1 cellular context compared by ENCODE assay signal in genomic region chr19:873084-874019, GRCh38.
TF ChIP-seq lines count a peak whose summit lies in the region.

No MANE protein-coding gene starts in this region.

TF ChIP-seq in GM12878, 131 proteins besides CTCF, POLR2A, EP300 and RAD21:
- TF ChIP-seq E2F4 (IDR thresholded peaks at IDR 0.05; ENCODE audit: low read depth, low read length) (no peak), ZNF687 (IDR thresholded peaks at IDR 0.05) (no peak), ZNF207 (IDR thresholded peaks at IDR 0.05; ENCODE audit: borderline replicate concordance) (no peak), MEF2A (IDR thresholded peaks at IDR 0.05; ENCODE audit: insufficient read depth, low read depth, low read length) (no peak), CHD1 (IDR thresholded peaks at IDR 0.05; ENCODE audit: low read depth, low read length) (no peak), RCOR1 (conservative IDR thresholded peaks at IDR 0.05; ENCODE audit: low read depth, low read length) (no peak), NR2C2 (IDR thresholded peaks at IDR 0.05; ENCODE audit: borderline replicate concordance, control insufficient read depth, insufficient read length, low read depth) (no peak), IKZF2 (IDR thresholded peaks at IDR 0.05) (no peak), ZNF217 (IDR thresholded peaks at IDR 0.05) (no peak)
- TF ChIP-seq, protein P1, sequence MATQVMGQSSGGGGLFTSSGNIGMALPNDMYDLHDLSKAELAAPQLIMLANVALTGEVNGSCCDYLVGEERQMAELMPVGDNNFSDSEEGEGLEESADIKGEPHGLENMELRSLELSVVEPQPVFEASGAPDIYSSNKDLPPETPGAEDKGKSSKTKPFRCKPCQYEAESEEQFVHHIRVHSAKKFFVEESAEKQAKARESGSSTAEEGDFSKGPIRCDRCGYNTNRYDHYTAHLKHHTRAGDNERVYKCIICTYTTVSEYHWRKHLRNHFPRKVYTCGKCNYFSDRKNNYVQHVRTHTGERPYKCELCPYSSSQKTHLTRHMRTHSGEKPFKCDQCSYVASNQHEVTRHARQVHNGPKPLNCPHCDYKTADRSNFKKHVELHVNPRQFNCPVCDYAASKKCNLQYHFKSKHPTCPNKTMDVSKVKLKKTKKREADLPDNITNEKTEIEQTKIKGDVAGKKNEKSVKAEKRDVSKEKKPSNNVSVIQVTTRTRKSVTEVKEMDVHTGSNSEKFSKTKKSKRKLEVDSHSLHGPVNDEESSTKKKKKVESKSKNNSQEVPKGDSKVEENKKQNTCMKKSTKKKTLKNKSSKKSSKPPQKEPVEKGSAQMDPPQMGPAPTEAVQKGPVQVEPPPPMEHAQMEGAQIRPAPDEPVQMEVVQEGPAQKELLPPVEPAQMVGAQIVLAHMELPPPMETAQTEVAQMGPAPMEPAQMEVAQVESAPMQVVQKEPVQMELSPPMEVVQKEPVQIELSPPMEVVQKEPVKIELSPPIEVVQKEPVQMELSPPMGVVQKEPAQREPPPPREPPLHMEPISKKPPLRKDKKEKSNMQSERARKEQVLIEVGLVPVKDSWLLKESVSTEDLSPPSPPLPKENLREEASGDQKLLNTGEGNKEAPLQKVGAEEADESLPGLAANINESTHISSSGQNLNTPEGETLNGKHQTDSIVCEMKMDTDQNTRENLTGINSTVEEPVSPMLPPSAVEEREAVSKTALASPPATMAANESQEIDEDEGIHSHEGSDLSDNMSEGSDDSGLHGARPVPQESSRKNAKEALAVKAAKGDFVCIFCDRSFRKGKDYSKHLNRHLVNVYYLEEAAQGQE (IDR thresholded peaks at IDR 0.05; ENCODE audit: low read depth, low read length) = no peak
- TF ChIP-seq, protein P2, sequence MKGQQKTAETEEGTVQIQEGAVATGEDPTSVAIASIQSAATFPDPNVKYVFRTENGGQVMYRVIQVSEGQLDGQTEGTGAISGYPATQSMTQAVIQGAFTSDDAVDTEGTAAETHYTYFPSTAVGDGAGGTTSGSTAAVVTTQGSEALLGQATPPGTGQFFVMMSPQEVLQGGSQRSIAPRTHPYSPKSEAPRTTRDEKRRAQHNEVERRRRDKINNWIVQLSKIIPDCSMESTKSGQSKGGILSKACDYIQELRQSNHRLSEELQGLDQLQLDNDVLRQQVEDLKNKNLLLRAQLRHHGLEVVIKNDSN (IDR thresholded peaks at IDR 0.05; ENCODE audit: borderline replicate concordance, extremely low read length, insufficient read depth, low read depth, low read length) = no peak
- TF ChIP-seq, protein P3, sequence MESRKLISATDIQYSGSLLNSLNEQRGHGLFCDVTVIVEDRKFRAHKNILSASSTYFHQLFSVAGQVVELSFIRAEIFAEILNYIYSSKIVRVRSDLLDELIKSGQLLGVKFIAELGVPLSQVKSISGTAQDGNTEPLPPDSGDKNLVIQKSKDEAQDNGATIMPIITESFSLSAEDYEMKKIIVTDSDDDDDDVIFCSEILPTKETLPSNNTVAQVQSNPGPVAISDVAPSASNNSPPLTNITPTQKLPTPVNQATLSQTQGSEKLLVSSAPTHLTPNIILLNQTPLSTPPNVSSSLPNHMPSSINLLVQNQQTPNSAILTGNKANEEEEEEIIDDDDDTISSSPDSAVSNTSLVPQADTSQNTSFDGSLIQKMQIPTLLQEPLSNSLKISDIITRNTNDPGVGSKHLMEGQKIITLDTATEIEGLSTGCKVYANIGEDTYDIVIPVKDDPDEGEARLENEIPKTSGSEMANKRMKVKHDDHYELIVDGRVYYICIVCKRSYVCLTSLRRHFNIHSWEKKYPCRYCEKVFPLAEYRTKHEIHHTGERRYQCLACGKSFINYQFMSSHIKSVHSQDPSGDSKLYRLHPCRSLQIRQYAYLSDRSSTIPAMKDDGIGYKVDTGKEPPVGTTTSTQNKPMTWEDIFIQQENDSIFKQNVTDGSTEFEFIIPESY (IDR thresholded peaks at IDR 0.05) = no peak
